In genomic region chr7:47771301-47771989, GRCh38 we compare ENCODE assay signal across 16 cellular contexts.
A peak's percentile ranks its signal among the peaks of the same experiment; 100 is the strongest.
DNase-seq lines count a peak whose midpoint lies in the region; ATAC-seq and TF ChIP-seq lines count a peak whose summit lies in the region.
"Had no signal": no experiment of that assay in that cellular context is flagged by ENCODE, and none has a peak within 500 bp of the region (broad histone marks: within the 10 kb centered on the region; RNA-seq: fewer than 3 reads in every experiment).

No MANE protein-coding gene starts in this region.

- H3K4me3 ChIP-seq in AG04449 (ENCODE audit: low read depth, low read length) (no peak overlapping the region), HCT116 (replicated peaks in 1 of 2; ENCODE audit: low read depth in 1 of 2, low read length in 2 of 2) (no peak overlapping the region), brain microvascular endothelial cell (ENCODE audit: low read depth, low read length) (no peak overlapping the region), WERI-Rb-1 (ENCODE audit: low read depth, low read length) (no peak overlapping the region)

- H3K27ac Mint-ChIP-seq in nephron progenitor cell, result peak overlapping the region; percentile 95

- DNase-seq in AG04449 (ENCODE audit: low read depth, low spot score) (no peak), HCT116 (ENCODE audit: low read depth, low spot score) (no peak), brain microvascular endothelial cell (no peak), nephron progenitor cell (no peak), WERI-Rb-1 (no peak), NCI-H748 (lab: John Stamatoyannopoulos, UW; ENCODE audit: unreplicated experiment) (no peak), NOMO-1 treated with dmso at 0.1 percent for 144 hours (lab: John Stamatoyannopoulos, UW; ENCODE audit: unreplicated experiment) (no peak)
- DNase-seq: activated CD4-positive, alpha-beta T cell treated with anti-CD3 and anti-CD28 coated beads, Interleukin-2, amount 50 U/mL, for 1 hour; activated naive CD4-positive, alpha-beta T cell; CD4-positive, CD25-positive, alpha-beta regulatory T cell; kidney; NCI-H1417 treated with DMSO at 0.1 percent for 48 hours; stimulated activated CD8-positive, alpha-beta memory T cell treated with anti-CD3 and anti-CD28 coated beads, Interleukin-4, amount 100 ng/mL, for 48 hours; SW 1271 had no signal

- ATAC-seq in HCT116, result peak; percentile 68
- ATAC-seq in GM21786 (IDR thresholded peaks at IDR 0.05; ENCODE audit: unreplicated experiment), result no peak
- ATAC-seq: HepG2 had no signal

- no peak overlapping the region for H3K4me2 ChIP-seq in HCT116 (ENCODE audit: low read length)

- H3K36me3 ChIP-seq in HCT116 (ENCODE audit: control insufficient read depth in 1 of 2, insufficient read depth in 2 of 2, low read length in 2 of 2) (no peaks in the 10 kb centered on the region), brain microvascular endothelial cell (replicated peaks) (no peaks in the 10 kb centered on the region), WERI-Rb-1 (no peaks in the 10 kb centered on the region)

- H3K9me2 ChIP-seq in HCT116 (ENCODE audit: insufficient read depth), result no peaks in the 10 kb centered on the region

- TF ChIP-seq CTCF in AG04449 (IDR thresholded peaks at IDR 0.05; ENCODE audit: insufficient read depth, low read length, missing control alignments) (peak; percentile 20), HCT116 (IDR thresholded peaks at IDR 0.05 in 2 of 3, conservative IDR thresholded peaks at IDR 0.05 in 1 of 3; ENCODE audit: borderline replicate concordance in 1 of 3, insufficient read depth in 1 of 3, low read depth in 2 of 3, low read length in 2 of 3) (no peak), brain microvascular endothelial cell (IDR thresholded peaks at IDR 0.05; ENCODE audit: low read depth, low read length, missing control alignments) (peak; percentile 36), nephron progenitor cell (IDR thresholded peaks at IDR 0.05) (no peak), WERI-Rb-1 (IDR thresholded peaks at IDR 0.05; ENCODE audit: low read depth, low read length) (no peak)

- RAD21 ChIA-PET in HCT116 (lab: Charles Lee; ENCODE audit: low non-redundant PET in 1 of 2, low total read pairs in 2 of 2, uncharacterized antibody in 2 of 2, unreplicated experiment in 2 of 2), result no interaction called here

- H2AFZ ChIP-seq in HCT116 (ENCODE audit: low read depth, low read length, poor library complexity, severe bottlenecking), result peak overlapping the region; percentile 63

- POLR2A ChIA-PET in AG04449 (lab: Yijun Ruan, JAX) (interaction anchor here (1.1 to 1.7 kb wide), 2 partner anchors 12 to 171 kb away, joined by 5 to 6 read pairs; no protein-coding TSS in a partner anchor), HCT116 (lab: Charles Lee) (interaction anchor here (1.1 kb wide), 1 partner anchor 13 kb away, joined by 5 read pairs; no protein-coding TSS in a partner anchor)

- H3K79me2 ChIP-seq in HCT116 (ENCODE audit: insufficient read depth, low read length), result no peaks in the 10 kb centered on the region

- H3K27me3 Mint-ChIP-seq in nephron progenitor cell (ENCODE audit: low read depth, poor library complexity), result peaks cover under 1% of the 10 kb centered on the region

- H3K9me3 Mint-ChIP-seq in nephron progenitor cell, result peaks cover 7% of the 10 kb centered on the region

- no peak for TF ChIP-seq RAD21 in HCT116 (IDR thresholded peaks at IDR 0.05; ENCODE audit: low read depth)

- no peaks in the 10 kb centered on the region for H4K20me1 ChIP-seq in HCT116 (ENCODE audit: insufficient read depth)

- H3K9ac ChIP-seq in HCT116 (ENCODE audit: low read length), result no peak overlapping the region

- H3K9me3 ChIP-seq in HCT116 (ENCODE audit: control insufficient read depth in 1 of 2, insufficient read depth in 1 of 2, low read depth in 1 of 2, low read length in 2 of 2), result no peaks in the 10 kb centered on the region
- H3K9me3 ChIP-seq in WERI-Rb-1 (ENCODE audit: severe bottlenecking), result peaks cover 4% of the 10 kb centered on the region

- no peak for TF ChIP-seq POLR2A in HCT116 (IDR thresholded peaks at IDR 0.05; ENCODE audit: borderline replicate concordance, extremely low read depth, insufficient read depth, insufficient read length)

- H3K36me3 Mint-ChIP-seq in nephron progenitor cell (ENCODE audit: low read depth), result no peaks in the 10 kb centered on the region
- H3K36me3 Mint-ChIP-seq: CD4-positive, CD25-positive, alpha-beta regulatory T cell had no signal

- H3K4me1 ChIP-seq in HCT116 (ENCODE audit: control insufficient read depth in 1 of 2, insufficient read depth in 2 of 2, low read length in 2 of 2), result peaks cover 0 to 4% of the 10 kb centered on the region in 2 experiments; a peak in 2 of 4 replicates

- BruUV-seq in HCT116 (replicated peaks; lab: Mats Ljungman, UMichigan), result no TSS peak

- in situ Hi-C loops in brain microvascular endothelial cell (cut with HindIII; ENCODE audit: low pct_ligation_motif_present, low sequenced_read_pairs), result no loop called here

- CTCF ChIA-PET in AG04449 (lab: Yijun Ruan, JAX) (interaction anchor here (0.9 to 1.7 kb wide), 5 partner anchors 11 to 336 kb away, joined by 3 to 6 read pairs (median 3); no protein-coding TSS in a partner anchor), HCT116 (lab: Charles Lee) (no interaction called here)

- intact Hi-C loops in HCT116 (cut with micrococcal nuclease), result no loop called here

- peaks cover 45% of the 10 kb centered on the region for H3K4me1 Mint-ChIP-seq in nephron progenitor cell
- H3K4me1 Mint-ChIP-seq: CD4-positive, CD25-positive, alpha-beta regulatory T cell had no signal

- H3K27ac ChIP-seq in HCT116 (ENCODE audit: low read depth, low read length) (no peak overlapping the region), brain microvascular endothelial cell (no peak overlapping the region), WERI-Rb-1 (no peak overlapping the region)

- H3K4me3 Mint-ChIP-seq in nephron progenitor cell, result no peak overlapping the region
- H3K4me3 Mint-ChIP-seq: CD4-positive, CD25-positive, alpha-beta regulatory T cell had no signal

- no peaks in the 10 kb centered on the region for H3K27me3 ChIP-seq in HCT116 (ENCODE audit: insufficient read depth, low read length)
- no peaks in the 10 kb centered on the region for H3K27me3 ChIP-seq in brain microvascular endothelial cell (replicated peaks)
- H3K27me3 ChIP-seq in WERI-Rb-1 (ENCODE audit: insufficient read depth, low read depth, severe bottlenecking), result no peaks in the 10 kb centered on the region

TF ChIP-seq in HCT116, 20 proteins besides CTCF, POLR2A, EP300 and RAD21:
- TF ChIP-seq, protein P1, sequence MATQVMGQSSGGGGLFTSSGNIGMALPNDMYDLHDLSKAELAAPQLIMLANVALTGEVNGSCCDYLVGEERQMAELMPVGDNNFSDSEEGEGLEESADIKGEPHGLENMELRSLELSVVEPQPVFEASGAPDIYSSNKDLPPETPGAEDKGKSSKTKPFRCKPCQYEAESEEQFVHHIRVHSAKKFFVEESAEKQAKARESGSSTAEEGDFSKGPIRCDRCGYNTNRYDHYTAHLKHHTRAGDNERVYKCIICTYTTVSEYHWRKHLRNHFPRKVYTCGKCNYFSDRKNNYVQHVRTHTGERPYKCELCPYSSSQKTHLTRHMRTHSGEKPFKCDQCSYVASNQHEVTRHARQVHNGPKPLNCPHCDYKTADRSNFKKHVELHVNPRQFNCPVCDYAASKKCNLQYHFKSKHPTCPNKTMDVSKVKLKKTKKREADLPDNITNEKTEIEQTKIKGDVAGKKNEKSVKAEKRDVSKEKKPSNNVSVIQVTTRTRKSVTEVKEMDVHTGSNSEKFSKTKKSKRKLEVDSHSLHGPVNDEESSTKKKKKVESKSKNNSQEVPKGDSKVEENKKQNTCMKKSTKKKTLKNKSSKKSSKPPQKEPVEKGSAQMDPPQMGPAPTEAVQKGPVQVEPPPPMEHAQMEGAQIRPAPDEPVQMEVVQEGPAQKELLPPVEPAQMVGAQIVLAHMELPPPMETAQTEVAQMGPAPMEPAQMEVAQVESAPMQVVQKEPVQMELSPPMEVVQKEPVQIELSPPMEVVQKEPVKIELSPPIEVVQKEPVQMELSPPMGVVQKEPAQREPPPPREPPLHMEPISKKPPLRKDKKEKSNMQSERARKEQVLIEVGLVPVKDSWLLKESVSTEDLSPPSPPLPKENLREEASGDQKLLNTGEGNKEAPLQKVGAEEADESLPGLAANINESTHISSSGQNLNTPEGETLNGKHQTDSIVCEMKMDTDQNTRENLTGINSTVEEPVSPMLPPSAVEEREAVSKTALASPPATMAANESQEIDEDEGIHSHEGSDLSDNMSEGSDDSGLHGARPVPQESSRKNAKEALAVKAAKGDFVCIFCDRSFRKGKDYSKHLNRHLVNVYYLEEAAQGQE (IDR thresholded peaks at IDR 0.05; ENCODE audit: low read depth), result no peak
- TF ChIP-seq POLR2AphosphoS5 (IDR thresholded peaks at IDR 0.05; ENCODE audit: low read depth, low read length) (no peak), ATF3 (IDR thresholded peaks at IDR 0.05) (no peak), EGR1 (IDR thresholded peaks at IDR 0.05; ENCODE audit: low read depth) (no peak), EZH2phosphoT487 (IDR thresholded peaks at IDR 0.05; ENCODE audit: borderline replicate concordance) (no peak), CEBPB (IDR thresholded peaks at IDR 0.05; ENCODE audit: low read depth) (no peak)
- TF ChIP-seq, protein P2, sequence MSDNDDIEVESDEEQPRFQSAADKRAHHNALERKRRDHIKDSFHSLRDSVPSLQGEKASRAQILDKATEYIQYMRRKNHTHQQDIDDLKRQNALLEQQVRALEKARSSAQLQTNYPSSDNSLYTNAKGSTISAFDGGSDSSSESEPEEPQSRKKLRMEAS (IDR thresholded peaks at IDR 0.05), result no peak

Comparison
In these comparisons a context has a peak if more than half of its experiments do, and no peak if none do; other contexts are left out.
1. CTCF ChIP-seq: peak in AG04449 (single experiment) and brain microvascular endothelial cell (single experiment); none in HCT116 (0 of 3), nephron progenitor cell (single experiment) and WERI-Rb-1 (single experiment).